8 cellular contexts compared by ENCODE assay signal in the genomic region with DNA sequence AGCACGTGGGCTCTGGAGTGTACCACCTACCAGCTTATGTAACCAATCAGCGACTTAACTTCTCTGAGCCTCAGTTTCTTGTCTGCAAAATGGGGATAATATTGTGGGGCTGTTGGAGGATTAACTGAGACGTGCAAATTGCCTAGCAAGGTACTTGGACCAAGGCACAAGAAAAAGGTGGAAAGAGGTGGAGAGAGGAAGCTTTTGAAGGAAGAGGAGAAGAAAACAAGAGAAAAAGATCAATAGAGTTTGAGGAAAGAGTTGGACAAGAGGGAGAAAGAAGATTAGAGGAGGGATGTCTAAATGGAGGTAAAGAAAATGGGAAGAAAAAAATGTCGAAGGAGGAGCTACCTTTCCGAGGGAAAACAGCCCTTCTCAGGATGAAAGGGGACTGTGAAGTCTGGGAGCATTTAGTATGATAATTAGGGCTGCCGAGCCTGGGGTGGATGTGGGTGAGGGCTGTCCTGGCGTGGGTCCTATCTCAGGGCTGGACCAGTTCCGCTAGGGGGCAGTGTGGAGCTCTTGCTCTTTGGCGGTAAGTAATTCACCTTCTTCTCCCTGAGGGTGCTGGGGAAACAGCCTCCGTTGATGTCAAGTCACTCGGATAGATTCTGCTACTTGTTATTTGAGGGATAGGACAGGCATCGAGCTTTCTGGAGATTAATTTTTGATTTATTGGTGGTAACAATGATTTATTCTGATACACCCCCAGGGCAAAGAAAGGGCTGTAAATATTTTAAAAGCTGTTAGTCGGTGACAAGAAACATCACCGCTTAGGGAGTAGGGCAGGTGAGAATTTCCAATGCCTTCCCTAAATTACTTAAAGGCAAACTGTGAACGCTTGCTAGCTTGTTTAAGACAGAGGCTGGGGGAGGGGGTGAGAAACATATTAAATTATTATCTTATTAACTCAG.
DNase-seq lines count a peak whose midpoint lies in the region; ATAC-seq and TF ChIP-seq lines count a peak whose summit lies in the region.

No MANE protein-coding gene starts in this region.

- no peaks in the 10 kb centered on the region for H3K36me3 ChIP-seq in OCI-LY7 (ENCODE audit: insufficient read depth, low read length)

- H3K9me2 ChIP-seq in OCI-LY7 (ENCODE audit: insufficient read depth, low read length), result no peaks in the 10 kb centered on the region

- H3K27ac ChIP-seq in OCI-LY7 (ENCODE audit: low read depth, low read length, poor library complexity, severe bottlenecking), result no peak overlapping the region

- no peak overlapping the region for H2AFZ ChIP-seq in OCI-LY7 (ENCODE audit: low read length)

- no peaks in the 10 kb centered on the region for H3K79me2 ChIP-seq in OCI-LY7 (ENCODE audit: insufficient read depth, low read depth, low read length)

- intact Hi-C loops in OCI-LY7 (cut with micrococcal nuclease; ENCODE audit: unreplicated experiment), result no loop called here

- ATAC-seq in HG03342 (IDR thresholded peaks at IDR 0.05; ENCODE audit: unreplicated experiment) (peak; percentile 57), GM21737 (IDR thresholded peaks at IDR 0.05; ENCODE audit: unreplicated experiment) (no peak)

- CTCF ChIA-PET in OCI-LY7 (lab: Charles Lee; ENCODE audit: unreplicated experiment), result interaction anchor here (0.7 to 1.8 kb wide), 5 partner anchors 11 to 285 kb away, joined by 3 to 9 read pairs (median 3); no protein-coding TSS in a partner anchor

- H3K4me3 ChIP-seq in OCI-LY7 (ENCODE audit: low read depth, low read length, poor library complexity, severe bottlenecking), result no peak overlapping the region
- H3K4me3 ChIP-seq in fibroblast of pulmonary artery (replicated peaks; ENCODE audit: low read depth, low read length), result no peak overlapping the region

- no peaks in the 10 kb centered on the region for H3K4me1 ChIP-seq in OCI-LY7 (ENCODE audit: insufficient read depth, low read length, poor library complexity, severe bottlenecking)

- peak; percentile 75 for DNase-seq in CD1c-positive myeloid dendritic cell (ENCODE audit: extremely low spot score)
- peak; percentile 78 for DNase-seq in OCI-LY7 (ENCODE audit: low spot score)
- DNase-seq in activated T-cell treated with anti-CD3 and anti-CD28 coated beads for 48 hours (ENCODE audit: low read depth), result peak; percentile 74
- peak; percentile 60 for DNase-seq in fibroblast of pulmonary artery (ENCODE audit: low read depth)
- DNase-seq in non-pigmented ciliary epithelial cell (ENCODE audit: low read depth), result peak; percentile 1
- DNase-seq in stromal cell of bone marrow (ENCODE audit: low read depth), result peak; percentile 16

- no peaks in the 10 kb centered on the region for H4K20me1 ChIP-seq in OCI-LY7 (ENCODE audit: insufficient read depth, low read length)

- TF ChIP-seq CTCF in OCI-LY7 (conservative IDR thresholded peaks at IDR 0.05; ENCODE audit: low read length) (peak; percentile 93), fibroblast of pulmonary artery (IDR thresholded peaks at IDR 0.05; ENCODE audit: low read length, missing control alignments) (peak; percentile 75)

- no TSS peak for BruUV-seq in OCI-LY7 (replicated peaks; lab: Mats Ljungman, UMichigan)

- no peaks in the 10 kb centered on the region for H3K9me3 ChIP-seq in OCI-LY7 (ENCODE audit: low read length)

- POLR2A ChIA-PET in OCI-LY7 (lab: Charles Lee), result interaction anchor here (0.6 to 1.5 kb wide), 4 partner anchors 16 to 233 kb away, joined by 3 to 4 read pairs (median 3); no protein-coding TSS in a partner anchor

- H3K4me2 ChIP-seq in OCI-LY7 (ENCODE audit: low read length), result no peak overlapping the region

Comparison
In these comparisons a context has a peak if more than half of its experiments do, and no peak if none do; other contexts are left out.
1. DNase-seq: peak in every context shown above with its lines; median percentile 78 in OCI-LY7; 75 in CD1c-positive myeloid dendritic cell; 74 in activated T-cell treated with anti-CD3 and anti-CD28 coated beads for 48 hours; 60 in fibroblast of pulmonary artery; 16 in stromal cell of bone marrow; 1 in non-pigmented ciliary epithelial cell.